In genomic region chr12:6102021-6102420, GRCh38 we compare ENCODE assay signal across 5 cellular contexts. TPM values are rescaled to one million over a fixed set of nuclear protein-coding genes. Genes with fewer than 3 reads are reported as not detected.
"Had no signal": no experiment of that assay in that cellular context is flagged by ENCODE, and none has a peak within 500 bp of the region (broad histone marks: within the 10 kb centered on the region; RNA-seq: fewer than 3 reads in every experiment).

No MANE protein-coding gene starts in this region.

RNA-seq across cellular contexts. Expression of gene VWF, which starts 22.4 kb away (rescaled TPM):
- total RNA-seq: natural killer cell treated with Interleukin-12 subunit alpha and Interleukin-12 subunit beta and Interleukin-15 and Interleukin-18, amount 100 ng/mL, for 72 hours; smooth muscle cell had no signal
- polyA plus RNA-seq: naive thymus-derived CD4-positive, alpha-beta T cell; naive thymus-derived CD8-positive, alpha-beta T cell; neural cell had no signal
